ENCODE assay signal across 2 cellular contexts in the genomic region with DNA sequence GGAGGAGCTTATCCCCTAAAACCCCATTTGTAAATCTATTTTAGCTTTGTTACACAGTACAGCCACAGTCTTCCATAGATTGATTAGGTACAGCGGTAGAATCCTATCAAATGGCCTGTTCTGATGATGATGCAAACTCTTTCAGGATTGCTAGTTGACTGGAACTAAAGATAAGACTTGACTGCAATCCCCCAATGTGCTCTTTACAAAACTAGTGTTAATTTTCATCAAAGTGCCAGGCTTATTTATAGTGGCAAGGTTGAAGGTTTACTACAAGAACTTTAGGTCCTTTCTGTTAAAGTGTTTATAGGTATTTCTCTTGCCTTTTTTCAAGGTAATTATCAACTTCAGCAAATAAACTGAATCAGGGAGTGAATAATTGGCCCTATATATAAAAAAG.
TF ChIP-seq lines count a peak whose summit lies in the region.

No MANE protein-coding gene starts in this region.

TF ChIP-seq in HepG2, 621 proteins besides CTCF, POLR2A, EP300 and RAD21:
- no peak for TF ChIP-seq KLF16 (CRISPR knock-in tag; IDR thresholded peaks at IDR 0.05)
- TF ChIP-seq ZNF382 (CRISPR knock-in tag; IDR thresholded peaks at IDR 0.05; ENCODE audit: borderline replicate concordance), result no peak
- no peak for TF ChIP-seq KMT2A (CRISPR knock-in tag; IDR thresholded peaks at IDR 0.05)
- TF ChIP-seq, protein P1, sequence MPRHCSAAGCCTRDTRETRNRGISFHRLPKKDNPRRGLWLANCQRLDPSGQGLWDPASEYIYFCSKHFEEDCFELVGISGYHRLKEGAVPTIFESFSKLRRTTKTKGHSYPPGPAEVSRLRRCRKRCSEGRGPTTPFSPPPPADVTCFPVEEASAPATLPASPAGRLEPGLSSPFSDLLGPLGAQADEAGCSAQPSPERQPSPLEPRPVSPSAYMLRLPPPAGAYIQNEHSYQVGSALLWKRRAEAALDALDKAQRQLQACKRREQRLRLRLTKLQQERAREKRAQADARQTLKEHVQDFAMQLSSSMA (CRISPR knock-in tag; IDR thresholded peaks at IDR 0.05), result no peak
- TF ChIP-seq, protein P2, sequence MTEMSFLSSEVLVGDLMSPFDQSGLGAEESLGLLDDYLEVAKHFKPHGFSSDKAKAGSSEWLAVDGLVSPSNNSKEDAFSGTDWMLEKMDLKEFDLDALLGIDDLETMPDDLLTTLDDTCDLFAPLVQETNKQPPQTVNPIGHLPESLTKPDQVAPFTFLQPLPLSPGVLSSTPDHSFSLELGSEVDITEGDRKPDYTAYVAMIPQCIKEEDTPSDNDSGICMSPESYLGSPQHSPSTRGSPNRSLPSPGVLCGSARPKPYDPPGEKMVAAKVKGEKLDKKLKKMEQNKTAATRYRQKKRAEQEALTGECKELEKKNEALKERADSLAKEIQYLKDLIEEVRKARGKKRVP (CRISPR knock-in tag; IDR thresholded peaks at IDR 0.05), result peak in 1 of 2 experiments; percentile 85; a peak in 2 of 4 replicates
- no peak for TF ChIP-seq ZNF383 (CRISPR knock-in tag; IDR thresholded peaks at IDR 0.05; ENCODE audit: borderline replicate concordance)
- TF ChIP-seq CEBPG (CRISPR knock-in tag; IDR thresholded peaks at IDR 0.05), result 0 out of 2 replicates have a peak, but pooled peaks have one; percentile 30
- TF ChIP-seq ZNF674 (CRISPR knock-in tag; IDR thresholded peaks at IDR 0.05; ENCODE audit: low read depth), result no peak
- no peak for TF ChIP-seq ZBTB3 (CRISPR knock-in tag; IDR thresholded peaks at IDR 0.05; ENCODE audit: borderline replicate concordance, low read depth)
- no peak for TF ChIP-seq FOXC1 (CRISPR knock-in tag; IDR thresholded peaks at IDR 0.05; ENCODE audit: borderline replicate concordance)
- TF ChIP-seq TBL1XR1 (IDR thresholded peaks at IDR 0.05; ENCODE audit: borderline replicate concordance, low read length, partially characterized antibody), result no peak
- TF ChIP-seq ZFP36L2 (CRISPR knock-in tag; IDR thresholded peaks at IDR 0.05), result no peak
- TF ChIP-seq FIP1L1 (IDR thresholded peaks at IDR 0.05; ENCODE audit: borderline replicate concordance, insufficient read depth, low read depth, low read length), result no peak
- TF ChIP-seq WIZ (CRISPR knock-in tag; IDR thresholded peaks at IDR 0.05), result no peak

TF ChIP-seq in K562, 482 proteins besides CTCF, POLR2A, EP300 and RAD21 (continues in another document):
- TF ChIP-seq, protein P3, sequence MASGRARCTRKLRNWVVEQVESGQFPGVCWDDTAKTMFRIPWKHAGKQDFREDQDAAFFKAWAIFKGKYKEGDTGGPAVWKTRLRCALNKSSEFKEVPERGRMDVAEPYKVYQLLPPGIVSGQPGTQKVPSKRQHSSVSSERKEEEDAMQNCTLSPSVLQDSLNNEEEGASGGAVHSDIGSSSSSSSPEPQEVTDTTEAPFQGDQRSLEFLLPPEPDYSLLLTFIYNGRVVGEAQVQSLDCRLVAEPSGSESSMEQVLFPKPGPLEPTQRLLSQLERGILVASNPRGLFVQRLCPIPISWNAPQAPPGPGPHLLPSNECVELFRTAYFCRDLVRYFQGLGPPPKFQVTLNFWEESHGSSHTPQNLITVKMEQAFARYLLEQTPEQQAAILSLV (tag; IDR thresholded peaks at IDR 0.05), result peak; percentile 58
- TF ChIP-seq, protein P2 (CRISPR knock-in tag; IDR thresholded peaks at IDR 0.05), result peak; percentile 80
- TF ChIP-seq, protein P4, sequence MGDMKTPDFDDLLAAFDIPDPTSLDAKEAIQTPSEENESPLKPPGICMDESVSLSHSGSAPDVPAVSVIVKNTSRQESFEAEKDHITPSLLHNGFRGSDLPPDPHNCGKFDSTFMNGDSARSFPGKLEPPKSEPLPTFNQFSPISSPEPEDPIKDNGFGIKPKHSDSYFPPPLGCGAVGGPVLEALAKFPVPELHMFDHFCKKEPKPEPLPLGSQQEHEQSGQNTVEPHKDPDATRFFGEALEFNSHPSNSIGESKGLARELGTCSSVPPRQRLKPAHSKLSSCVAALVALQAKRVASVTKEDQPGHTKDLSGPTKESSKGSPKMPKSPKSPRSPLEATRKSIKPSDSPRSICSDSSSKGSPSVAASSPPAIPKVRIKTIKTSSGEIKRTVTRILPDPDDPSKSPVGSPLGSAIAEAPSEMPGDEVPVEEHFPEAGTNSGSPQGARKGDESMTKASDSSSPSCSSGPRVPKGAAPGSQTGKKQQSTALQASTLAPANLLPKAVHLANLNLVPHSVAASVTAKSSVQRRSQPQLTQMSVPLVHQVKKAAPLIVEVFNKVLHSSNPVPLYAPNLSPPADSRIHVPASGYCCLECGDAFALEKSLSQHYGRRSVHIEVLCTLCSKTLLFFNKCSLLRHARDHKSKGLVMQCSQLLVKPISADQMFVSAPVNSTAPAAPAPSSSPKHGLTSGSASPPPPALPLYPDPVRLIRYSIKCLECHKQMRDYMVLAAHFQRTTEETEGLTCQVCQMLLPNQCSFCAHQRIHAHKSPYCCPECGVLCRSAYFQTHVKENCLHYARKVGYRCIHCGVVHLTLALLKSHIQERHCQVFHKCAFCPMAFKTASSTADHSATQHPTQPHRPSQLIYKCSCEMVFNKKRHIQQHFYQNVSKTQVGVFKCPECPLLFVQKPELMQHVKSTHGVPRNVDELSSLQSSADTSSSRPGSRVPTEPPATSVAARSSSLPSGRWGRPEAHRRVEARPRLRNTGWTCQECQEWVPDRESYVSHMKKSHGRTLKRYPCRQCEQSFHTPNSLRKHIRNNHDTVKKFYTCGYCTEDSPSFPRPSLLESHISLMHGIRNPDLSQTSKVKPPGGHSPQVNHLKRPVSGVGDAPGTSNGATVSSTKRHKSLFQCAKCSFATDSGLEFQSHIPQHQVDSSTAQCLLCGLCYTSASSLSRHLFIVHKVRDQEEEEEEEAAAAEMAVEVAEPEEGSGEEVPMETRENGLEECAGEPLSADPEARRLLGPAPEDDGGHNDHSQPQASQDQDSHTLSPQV (IDR thresholded peaks at IDR 0.05), result 0 out of 2 replicates have a peak, but pooled peaks have one; percentile 46
- TF ChIP-seq LEF1 (IDR thresholded peaks at IDR 0.05) (peak; percentile 61; the same call in 1 of the 2 replicates), ZNF644 (tag; IDR thresholded peaks at IDR 0.05; ENCODE audit: low read depth) (0 out of 2 replicates have a peak, but pooled peaks have one; percentile 25), HDAC2 (IDR thresholded peaks at IDR 0.05) (peak; percentile 46; the same call in 1 of the 2 replicates), HNRNPL (IDR thresholded peaks at IDR 0.05; ENCODE audit: low read depth, low read length) (no peak), RBM14 (IDR thresholded peaks at IDR 0.05; ENCODE audit: borderline replicate concordance, insufficient read depth, low read depth, low read length) (no peak), ARID1B (IDR thresholded peaks at IDR 0.05) (peak; percentile 62), SRF (CRISPR knock-in tag; IDR thresholded peaks at IDR 0.05) (no peak), STAG1 (CRISPR knock-in tag; IDR thresholded peaks at IDR 0.05; ENCODE audit: borderline replicate concordance) (no peak), MYC (IDR thresholded peaks at IDR 0.05; ENCODE audit: low read depth, low read length) (peak; percentile 64; the same call in 1 of the 2 replicates), MYC (CRISPR knock-in tag; IDR thresholded peaks at IDR 0.05; ENCODE audit: borderline replicate concordance, low read depth) (no peak), TCF7L2 (IDR thresholded peaks at IDR 0.05; ENCODE audit: low read depth, low read length) (no peak), CEBPB (tag; IDR thresholded peaks at IDR 0.05) (peak; percentile 52; the same call in 1 of the 2 replicates), NR4A1 (CRISPR knock-in tag; IDR thresholded peaks at IDR 0.05) (no peak), NR4A1 (tag; IDR thresholded peaks at IDR 0.05) (0 out of 2 replicates have a peak, but pooled peaks have one; percentile 40), ZNF23 (CRISPR knock-in tag; IDR thresholded peaks at IDR 0.05) (no peak), ZFP30 (CRISPR knock-in tag; IDR thresholded peaks at IDR 0.05; ENCODE audit: borderline replicate concordance) (no peak), SOX6 (IDR thresholded peaks at IDR 0.05) (0 out of 2 replicates have a peak, but pooled peaks have one; percentile 19), FOXJ2 (tag; IDR thresholded peaks at IDR 0.05) (peak; percentile 63; the same call in 1 of the 2 replicates), JUNB (CRISPR knock-in tag; conservative IDR thresholded peaks at IDR 0.05) (no peak), SMARCA4 (IDR thresholded peaks at IDR 0.05) (peak; percentile 47; the same call in 1 of the 2 replicates), CEBPG (CRISPR knock-in tag; IDR thresholded peaks at IDR 0.05) (peak; percentile 95), CEBPG (tag; conservative IDR thresholded peaks at IDR 0.05 in 1 of 2, IDR thresholded peaks at IDR 0.05 in 1 of 2) (peak; percentile 83 to 89), EP400 (IDR thresholded peaks at IDR 0.05) (peak; percentile 55), CXXC5 (CRISPR knock-in tag; IDR thresholded peaks at IDR 0.05) (peak; percentile 39; the same call in 1 of the 2 replicates), TRIM28 (IDR thresholded peaks at IDR 0.05) (no peak), NR3C1 (CRISPR knock-in tag; IDR thresholded peaks at IDR 0.05) (no peak), TRIM24 (IDR thresholded peaks at IDR 0.05) (peak; percentile 63 to 70; a peak in 2 of 4 replicates), TEAD1 (CRISPR knock-in tag; IDR thresholded peaks at IDR 0.05) (peak in 1 of 2 experiments; percentile 17; a peak in 1 of 4 replicates), TAL1 (IDR thresholded peaks at IDR 0.05) (peak; percentile 22; the same call in 1 of the 2 replicates), ATF7 (IDR thresholded peaks at IDR 0.05) (peak; percentile 60; the same call in 1 of the 2 replicates), NFRKB (IDR thresholded peaks at IDR 0.05; ENCODE audit: low read depth) (peak; percentile 60; the same call in 1 of the 2 replicates), DPF2 (IDR thresholded peaks at IDR 0.05) (peak; percentile 60; the same call in 1 of the 2 replicates), MIER1 (IDR thresholded peaks at IDR 0.05; ENCODE audit: low read depth) (no peak)
- TF ChIP-seq, protein P5, sequence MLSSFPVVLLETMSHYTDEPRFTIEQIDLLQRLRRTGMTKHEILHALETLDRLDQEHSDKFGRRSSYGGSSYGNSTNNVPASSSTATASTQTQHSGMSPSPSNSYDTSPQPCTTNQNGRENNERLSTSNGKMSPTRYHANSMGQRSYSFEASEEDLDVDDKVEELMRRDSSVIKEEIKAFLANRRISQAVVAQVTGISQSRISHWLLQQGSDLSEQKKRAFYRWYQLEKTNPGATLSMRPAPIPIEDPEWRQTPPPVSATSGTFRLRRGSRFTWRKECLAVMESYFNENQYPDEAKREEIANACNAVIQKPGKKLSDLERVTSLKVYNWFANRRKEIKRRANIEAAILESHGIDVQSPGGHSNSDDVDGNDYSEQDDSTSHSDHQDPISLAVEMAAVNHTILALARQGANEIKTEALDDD (IDR thresholded peaks at IDR 0.05), result peak; percentile 69
- TF ChIP-seq, protein P6, sequence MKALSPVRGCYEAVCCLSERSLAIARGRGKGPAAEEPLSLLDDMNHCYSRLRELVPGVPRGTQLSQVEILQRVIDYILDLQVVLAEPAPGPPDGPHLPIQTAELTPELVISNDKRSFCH (CRISPR knock-in tag; IDR thresholded peaks at IDR 0.05), result no peak
- TF ChIP-seq, protein P6 (tag; IDR thresholded peaks at IDR 0.05), result 0 out of 2 replicates have a peak, but pooled peaks have one; percentile 25
- TF ChIP-seq, protein P7, sequence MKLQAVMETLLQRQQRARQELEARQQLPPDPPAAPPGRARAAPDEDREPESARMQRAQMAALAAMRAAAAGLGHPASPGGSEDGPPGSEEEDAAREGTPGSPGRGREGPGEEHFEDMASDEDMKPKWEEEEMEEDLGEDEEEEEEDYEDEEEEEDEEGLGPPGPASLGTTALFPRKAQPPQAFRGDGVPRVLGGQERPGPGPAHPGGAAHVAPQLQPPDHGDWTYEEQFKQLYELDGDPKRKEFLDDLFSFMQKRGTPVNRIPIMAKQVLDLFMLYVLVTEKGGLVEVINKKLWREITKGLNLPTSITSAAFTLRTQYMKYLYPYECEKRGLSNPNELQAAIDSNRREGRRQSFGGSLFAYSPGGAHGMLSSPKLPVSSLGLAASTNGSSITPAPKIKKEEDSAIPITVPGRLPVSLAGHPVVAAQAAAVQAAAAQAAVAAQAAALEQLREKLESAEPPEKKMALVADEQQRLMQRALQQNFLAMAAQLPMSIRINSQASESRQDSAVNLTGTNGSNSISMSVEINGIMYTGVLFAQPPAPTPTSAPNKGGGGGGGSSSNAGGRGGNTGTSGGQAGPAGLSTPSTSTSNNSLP (IDR thresholded peaks at IDR 0.05; ENCODE audit: borderline replicate concordance, low read depth, low read length), result 0 out of 2 replicates have a peak, but pooled peaks have one; percentile 49
- TF ChIP-seq, protein P8, sequence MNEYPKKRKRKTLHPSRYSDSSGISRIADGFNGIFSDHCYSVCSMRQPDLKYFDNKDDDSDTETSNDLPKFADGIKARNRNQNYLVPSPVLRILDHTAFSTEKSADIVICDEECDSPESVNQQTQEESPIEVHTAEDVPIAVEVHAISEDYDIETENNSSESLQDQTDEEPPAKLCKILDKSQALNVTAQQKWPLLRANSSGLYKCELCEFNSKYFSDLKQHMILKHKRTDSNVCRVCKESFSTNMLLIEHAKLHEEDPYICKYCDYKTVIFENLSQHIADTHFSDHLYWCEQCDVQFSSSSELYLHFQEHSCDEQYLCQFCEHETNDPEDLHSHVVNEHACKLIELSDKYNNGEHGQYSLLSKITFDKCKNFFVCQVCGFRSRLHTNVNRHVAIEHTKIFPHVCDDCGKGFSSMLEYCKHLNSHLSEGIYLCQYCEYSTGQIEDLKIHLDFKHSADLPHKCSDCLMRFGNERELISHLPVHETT (CRISPR knock-in tag; conservative IDR thresholded peaks at IDR 0.05 in 1 of 2, IDR thresholded peaks at IDR 0.05 in 1 of 2), result no peak
- TF ChIP-seq, protein P9, sequence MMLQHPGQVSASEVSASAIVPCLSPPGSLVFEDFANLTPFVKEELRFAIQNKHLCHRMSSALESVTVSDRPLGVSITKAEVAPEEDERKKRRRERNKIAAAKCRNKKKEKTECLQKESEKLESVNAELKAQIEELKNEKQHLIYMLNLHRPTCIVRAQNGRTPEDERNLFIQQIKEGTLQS (IDR thresholded peaks at IDR 0.05), result peak; percentile 94
- TF ChIP-seq, protein P9 (CRISPR knock-in tag; conservative IDR thresholded peaks at IDR 0.05), result no peak
- TF ChIP-seq, protein P10, sequence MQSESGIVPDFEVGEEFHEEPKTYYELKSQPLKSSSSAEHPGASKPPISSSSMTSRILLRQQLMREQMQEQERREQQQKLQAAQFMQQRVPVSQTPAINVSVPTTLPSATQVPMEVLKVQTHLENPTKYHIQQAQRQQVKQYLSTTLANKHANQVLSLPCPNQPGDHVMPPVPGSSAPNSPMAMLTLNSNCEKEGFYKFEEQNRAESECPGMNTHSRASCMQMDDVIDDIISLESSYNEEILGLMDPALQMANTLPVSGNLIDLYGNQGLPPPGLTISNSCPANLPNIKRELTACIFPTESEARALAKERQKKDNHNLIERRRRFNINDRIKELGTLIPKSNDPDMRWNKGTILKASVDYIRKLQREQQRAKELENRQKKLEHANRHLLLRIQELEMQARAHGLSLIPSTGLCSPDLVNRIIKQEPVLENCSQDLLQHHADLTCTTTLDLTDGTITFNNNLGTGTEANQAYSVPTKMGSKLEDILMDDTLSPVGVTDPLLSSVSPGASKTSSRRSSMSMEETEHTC (IDR thresholded peaks at IDR 0.05), result no peak
